8 cellular contexts compared by ENCODE assay signal in genomic region chr7:80060218-80060806, GRCh38.
A peak's percentile ranks its signal among the peaks of the same experiment; 100 is the strongest.
DNase-seq lines count a peak whose midpoint lies in the region; ATAC-seq, FAIRE-seq and TF ChIP-seq lines count a peak whose summit lies in the region.

No MANE protein-coding gene starts in this region.

- peak; percentile 92 for FAIRE-seq in RCC 7860 (lab: Jason Lieb, UNC)

- H2AFZ ChIP-seq in Karpas-422 (ENCODE audit: low read length) (no peak overlapping the region), fibroblast of lung (ENCODE audit: low read length) (no peak overlapping the region)

- H3K9me2 ChIP-seq in Karpas-422 (replicated peaks; ENCODE audit: insufficient read depth, low read length), result no peaks in the 10 kb centered on the region

- H3K9ac ChIP-seq in Karpas-422 (ENCODE audit: low read length) (no peak overlapping the region), fibroblast of lung (ENCODE audit: insufficient read depth, low read length) (no peak overlapping the region)

- H3K27me3 ChIP-seq in Karpas-422 (ENCODE audit: low read length), result no peaks in the 10 kb centered on the region
- no peaks in the 10 kb centered on the region for H3K27me3 ChIP-seq in fibroblast of lung (ENCODE audit: control insufficient read depth, insufficient read depth, low read length)

- DNase-seq in GM04503 (ENCODE audit: low read depth), result peak; percentile 22
- peak; percentile 71 for DNase-seq in Karpas-422
- DNase-seq in RCC 7860 (ENCODE audit: low spot score), result peak; percentile 49
- peak; percentile 57 to 88 for DNase-seq in fibroblast of lung (ENCODE audit: low read depth in 2 of 2)
- DNase-seq in renal cortical epithelial cell (ENCODE audit: low read depth), result peak; percentile 78
- no peak for DNase-seq in activated CD4-positive, alpha-beta T cell treated with anti-CD3 and anti-CD28 coated beads, Interleukin-2, amount 50 U/mL, for 4 hours
- no peak for DNase-seq in GF-D8 (lab: John Stamatoyannopoulos, UW)

- no peaks in the 10 kb centered on the region for H3K4me1 ChIP-seq in Karpas-422 (ENCODE audit: low read length)
- peaks cover 2% of the 10 kb centered on the region for H3K4me1 ChIP-seq in fibroblast of lung (ENCODE audit: control insufficient read depth, extremely low read depth, insufficient read depth, low read length)

- H3K79me2 ChIP-seq in Karpas-422 (ENCODE audit: low read length) (no peaks in the 10 kb centered on the region), fibroblast of lung (ENCODE audit: control insufficient read depth, insufficient read depth, low read length) (no peaks in the 10 kb centered on the region)

- H3K27ac ChIP-seq in Karpas-422 (ENCODE audit: low read length) (no peak overlapping the region), fibroblast of lung (ENCODE audit: insufficient read depth, low read length) (no peak overlapping the region)

- ATAC-seq in GM18520 (IDR thresholded peaks at IDR 0.05; ENCODE audit: unreplicated experiment), result no peak

- H3K36me3 ChIP-seq in Karpas-422 (ENCODE audit: insufficient read depth, low read length) (no peaks in the 10 kb centered on the region), fibroblast of lung (ENCODE audit: control insufficient read depth, insufficient read depth, low read length) (no peaks in the 10 kb centered on the region)

- TF ChIP-seq CTCF in fibroblast of lung (conservative IDR thresholded peaks at IDR 0.05 in 1 of 2, IDR thresholded peaks at IDR 0.05 in 1 of 2; ENCODE audit: low read depth in 1 of 2, low read length in 2 of 2), result peak in 1 of 2 donors; percentile 34

- no peaks in the 10 kb centered on the region for H3K9me3 ChIP-seq in Karpas-422 (ENCODE audit: low read length)
- no peaks in the 10 kb centered on the region for H3K9me3 ChIP-seq in fibroblast of lung (ENCODE audit: control insufficient read depth, insufficient read depth, low read depth, low read length)

- no peaks in the 10 kb centered on the region for H4K20me1 ChIP-seq in Karpas-422 (ENCODE audit: insufficient read depth, low read depth, low read length)
- H4K20me1 ChIP-seq in fibroblast of lung (ENCODE audit: control insufficient read depth, extremely low read depth, insufficient read depth, low read length), result no peaks in the 10 kb centered on the region

- H3K4me3 ChIP-seq in Karpas-422 (ENCODE audit: low read length), result no peak overlapping the region
- H3K4me3 ChIP-seq in fibroblast of lung (replicated peaks in 1 of 4; ENCODE audit: control extremely low read depth in 1 of 4, insufficient read depth in 1 of 4, low read depth in 3 of 4, low read length in 4 of 4), result no peak overlapping the region

- H3K4me2 ChIP-seq in Karpas-422 (ENCODE audit: low read depth, low read length, poor library complexity, severe bottlenecking), result no peak overlapping the region
- no peak overlapping the region for H3K4me2 ChIP-seq in fibroblast of lung (ENCODE audit: extremely low read depth, insufficient read depth, low read length)

Comparison
In these comparisons a context has a peak if more than half of its experiments do, and no peak if none do; other contexts are left out.
1. DNase-seq: peak in GM04503 (single experiment), Karpas-422 (single experiment), RCC 7860 (single experiment), fibroblast of lung (2 of 2) and renal cortical epithelial cell (single experiment); none in activated CD4-positive, alpha-beta T cell treated with anti-CD3 and anti-CD28 coated beads, Interleukin-2, amount 50 U/mL, for 4 hours (0 of 2) and GF-D8 (single experiment).